8 cellular contexts compared by ENCODE assay signal in the genomic region with DNA sequence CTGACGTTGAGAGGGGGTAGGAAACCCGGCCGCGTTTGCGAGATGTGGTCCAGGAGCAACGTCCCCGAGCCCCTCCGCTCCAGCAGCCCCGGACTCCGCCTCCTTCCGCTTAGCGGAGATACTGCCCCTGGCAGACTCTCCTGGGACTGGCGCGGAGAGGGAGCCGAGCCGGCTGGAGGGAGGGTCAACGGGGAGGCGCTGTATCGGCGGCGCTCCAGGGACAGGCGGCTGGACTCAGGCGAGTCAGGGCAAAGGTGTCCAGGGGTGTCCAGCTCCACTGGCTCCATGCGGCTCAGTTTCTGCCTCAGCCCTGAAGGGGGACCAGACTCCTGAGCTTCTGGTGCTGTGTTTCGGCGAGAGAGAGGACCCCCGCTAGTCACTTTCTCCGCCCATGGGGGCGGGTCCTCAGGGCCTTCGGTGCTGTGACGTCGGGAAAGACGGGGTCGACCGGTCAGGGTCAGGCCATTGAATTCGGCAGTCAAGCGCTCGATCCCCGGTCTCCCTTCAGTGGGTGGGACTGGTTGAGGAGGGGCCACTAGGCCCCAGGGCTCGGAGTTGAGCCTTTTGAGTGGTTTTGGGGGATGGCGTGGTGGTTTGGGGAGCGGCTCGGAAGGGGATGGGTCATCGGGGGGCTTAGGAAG. TPM values are rescaled to one million over a fixed set of nuclear protein-coding genes. Genes with fewer than 3 reads are reported as not detected.
DNase-seq lines count a peak whose midpoint lies in the region; ATAC-seq and TF ChIP-seq lines count a peak whose summit lies in the region.

No MANE protein-coding gene starts in this region.

- H3K27me3 Mint-ChIP-seq in naive thymus-derived CD4-positive, alpha-beta T cell, result peaks cover 0 to 4% (median 0%) of the 10 kb centered on the region in 5 donors
- peaks cover 76% of the 10 kb centered on the region for H3K27me3 Mint-ChIP-seq in type B pancreatic cell

- peaks cover 58 to 71% (median 69%) of the 10 kb centered on the region in 7 donors for H3K4me1 Mint-ChIP-seq in naive thymus-derived CD4-positive, alpha-beta T cell
- peaks cover 41% of the 10 kb centered on the region for H3K4me1 Mint-ChIP-seq in type B pancreatic cell (ENCODE audit: unreplicated experiment)

- intact Hi-C loops in naive thymus-derived CD4-positive, alpha-beta T cell (cut with micrococcal nuclease), result loop anchor here in 1 of 2 donors (5.0 kb wide), 1 partner anchor 37 kb away; a partner anchor contains a TSS

- DNase-seq in 8988T (peak; percentile 91), NCI-H748 treated with DMSO at 0.1 percent for 48 hours (lab: John Stamatoyannopoulos, UW) (peak; percentile 52), fibroblast of the aortic adventitia (ENCODE audit: low read depth) (peak; percentile 49), type B pancreatic cell (ENCODE audit: extremely low spot score, unreplicated experiment) (peak; percentile 80)
- peak; percentile 32 for DNase-seq in activated T-helper 9 cell treated with anti-CD3 and anti-CD28 coated beads, Interleukin-2, amount 50 U/mL, for 16 hours (ENCODE audit: low read depth)
- DNase-seq in naive thymus-derived CD4-positive, alpha-beta T cell, result peak in 8 of 9 donors; percentile 25 to 59 (median 40)

- H3K27ac ChIP-seq in naive thymus-derived CD4-positive, alpha-beta T cell (ENCODE audit: low read depth, low read length), result peak overlapping the region; percentile 78

- H3K27ac Mint-ChIP-seq in naive thymus-derived CD4-positive, alpha-beta T cell, result peak overlapping the region in 8 of 9 donors; percentile 25 to 92 (median 86)
- H3K27ac Mint-ChIP-seq in type B pancreatic cell, result no peak overlapping the region

- H3K36me3 Mint-ChIP-seq in naive thymus-derived CD4-positive, alpha-beta T cell, result no peaks in the 10 kb centered on the region
- H3K36me3 Mint-ChIP-seq in type B pancreatic cell, result no peaks in the 10 kb centered on the region

- TF ChIP-seq POLR2A in GM15510 (IDR thresholded peaks at IDR 0.05; ENCODE audit: borderline replicate concordance, extremely low read depth, insufficient read length), result peak; percentile 31

- POLR2A ChIA-PET in naive thymus-derived CD4-positive, alpha-beta T cell (lab: Charles Lee), result interaction anchor here (6.0 kb wide), 1 partner anchor 33 kb away, joined by 122 read pairs; a partner anchor contains a TSS

- H3K36me3 ChIP-seq in naive thymus-derived CD4-positive, alpha-beta T cell (ENCODE audit: control insufficient read depth in 2 of 3, insufficient read depth in 3 of 3, low read length in 3 of 3), result no peaks in the 10 kb centered on the region

- peak overlapping the region; percentile 88 to 99 (median 94) for H3K4me3 Mint-ChIP-seq in naive thymus-derived CD4-positive, alpha-beta T cell
- H3K4me3 Mint-ChIP-seq in type B pancreatic cell, result peak overlapping the region; percentile 92

- peak; percentile 25 for TF ChIP-seq CTCF in fibroblast of the aortic adventitia (IDR thresholded peaks at IDR 0.05; ENCODE audit: insufficient read depth, low read length)
- peak; percentile 43 for TF ChIP-seq CTCF in type B pancreatic cell (conservative IDR thresholded peaks at IDR 0.05)

- ATAC-seq in naive thymus-derived CD4-positive, alpha-beta T cell, result no peak
- ATAC-seq in HG02571 (IDR thresholded peaks at IDR 0.05; ENCODE audit: unreplicated experiment), result no peak

- H3K4me3 ChIP-seq in fibroblast of the aortic adventitia (ENCODE audit: low read depth, low read length), result peak overlapping the region; percentile 71
- H3K4me3 ChIP-seq in naive thymus-derived CD4-positive, alpha-beta T cell (ENCODE audit: low read length), result peak overlapping the region; percentile 87

- CTCF ChIA-PET in naive thymus-derived CD4-positive, alpha-beta T cell (lab: Charles Lee), result interaction anchor here (0.7 kb wide), 1 partner anchor 16 kb away, joined by 3 read pairs; no protein-coding TSS in a partner anchor

- peaks cover 35 to 52% of the 10 kb centered on the region in 2 donors for H3K4me1 ChIP-seq in naive thymus-derived CD4-positive, alpha-beta T cell (ENCODE audit: control insufficient read depth in 2 of 2, insufficient read depth in 2 of 2, low read length in 2 of 2)

- no peaks in the 10 kb centered on the region for H3K27me3 ChIP-seq in naive thymus-derived CD4-positive, alpha-beta T cell (ENCODE audit: control insufficient read depth in 2 of 2, insufficient read depth in 2 of 2, low read length in 2 of 2)

- H3K9me3 Mint-ChIP-seq in naive thymus-derived CD4-positive, alpha-beta T cell, result peaks cover 0 to 1% (median 0%) of the 10 kb centered on the region in 11 donors
- no peaks in the 10 kb centered on the region for H3K9me3 Mint-ChIP-seq in type B pancreatic cell

- H3K9me3 ChIP-seq in naive thymus-derived CD4-positive, alpha-beta T cell (ENCODE audit: control insufficient read depth in 2 of 3, low read length in 3 of 3), result no peaks in the 10 kb centered on the region

RNA-seq across cellular contexts. Expression of a gene that starts 2.8 kb away (rescaled TPM):
- total RNA-seq in fibroblast of the aortic adventitia (ENCODE audit: low replicate concordance) (50.8 and 73.3 TPM in 2 replicates), type B pancreatic cell (ENCODE audit: low replicate concordance) (2.4 and 24.2 TPM in 2 replicates)
- 10 to 100 TPM; 31.6 to 59.2 (median 47.6) TPM for total RNA-seq in naive thymus-derived CD4-positive, alpha-beta T cell
- 10 to 100 TPM; 29.3 to 32.1 TPM for polyA plus RNA-seq in naive thymus-derived CD4-positive, alpha-beta T cell

RNA-seq across cellular contexts. Expression of a gene that starts 3.8 kb away (rescaled TPM):
- total RNA-seq in fibroblast of the aortic adventitia (ENCODE audit: low replicate concordance) (0.65 and 0.99 TPM in 2 replicates), type B pancreatic cell (ENCODE audit: low replicate concordance) (0.12 and 0.94 TPM in 2 replicates)
- total RNA-seq in naive thymus-derived CD4-positive, alpha-beta T cell, result 1 to 10 TPM in 3 of 5 experiments, under 1 TPM in 2; 0.54 to 1.5 (median 1.2) TPM
- polyA plus RNA-seq in naive thymus-derived CD4-positive, alpha-beta T cell, result under 1 TPM; 0.11 to 0.22 TPM

RNA-seq across cellular contexts. Expression of a gene that starts 3.9 kb away (rescaled TPM):
- total RNA-seq in fibroblast of the aortic adventitia (ENCODE audit: low replicate concordance), result 15.7 and 28.4 TPM in 2 replicates
- 10 to 100 TPM; 20.7 to 37.5 (median 25.5) TPM for total RNA-seq in naive thymus-derived CD4-positive, alpha-beta T cell
- 100 to 1,000 TPM in 1 of 2 donors, 10 to 100 TPM in 1; 99.6 to 113 TPM for polyA plus RNA-seq in naive thymus-derived CD4-positive, alpha-beta T cell
- 8.5 and 14.1 TPM in 2 replicates for total RNA-seq in type B pancreatic cell (ENCODE audit: low replicate concordance)

RNA-seq across cellular contexts. Expression of a gene that starts 33.3 kb away (rescaled TPM):
- total RNA-seq in fibroblast of the aortic adventitia (ENCODE audit: low replicate concordance) (111 and 583 TPM in 2 replicates), type B pancreatic cell (ENCODE audit: low replicate concordance) (118 and 160 TPM in 2 replicates)
- total RNA-seq in naive thymus-derived CD4-positive, alpha-beta T cell, result 100 to 1,000 TPM; 115 to 182 (median 120) TPM
- 100 to 1,000 TPM; 152 to 156 TPM for polyA plus RNA-seq in naive thymus-derived CD4-positive, alpha-beta T cell

RNA-seq across cellular contexts. Expression of a gene that starts 35.8 kb away (rescaled TPM):
- total RNA-seq in fibroblast of the aortic adventitia (ENCODE audit: low replicate concordance) (73.0 and 257 TPM in 2 replicates), type B pancreatic cell (ENCODE audit: low replicate concordance) (88.8 and 96.7 TPM in 2 replicates)
- total RNA-seq in naive thymus-derived CD4-positive, alpha-beta T cell, result 1,000 to 10,000 TPM in 1 of 5 experiments, 100 to 1,000 TPM in 4; 498 to 1,101 (median 659) TPM
- polyA plus RNA-seq in naive thymus-derived CD4-positive, alpha-beta T cell, result 1,000 to 10,000 TPM; 3,808 to 5,430 TPM

Comparison
In these comparisons a context has a peak if more than half of its experiments do, and no peak if none do; other contexts are left out.
1. DNase-seq: peak in every context shown above with its lines; median percentile 91 in 8988T; 80 in type B pancreatic cell; 52 in NCI-H748 treated with DMSO at 0.1 percent for 48 hours; 49 in fibroblast of the aortic adventitia; 40 in naive thymus-derived CD4-positive, alpha-beta T cell; 32 in activated T-helper 9 cell treated with anti-CD3 and anti-CD28 coated beads, Interleukin-2, amount 50 U/mL, for 16 hours.